8 cellular contexts compared by ENCODE assay signal in the genomic region with DNA sequence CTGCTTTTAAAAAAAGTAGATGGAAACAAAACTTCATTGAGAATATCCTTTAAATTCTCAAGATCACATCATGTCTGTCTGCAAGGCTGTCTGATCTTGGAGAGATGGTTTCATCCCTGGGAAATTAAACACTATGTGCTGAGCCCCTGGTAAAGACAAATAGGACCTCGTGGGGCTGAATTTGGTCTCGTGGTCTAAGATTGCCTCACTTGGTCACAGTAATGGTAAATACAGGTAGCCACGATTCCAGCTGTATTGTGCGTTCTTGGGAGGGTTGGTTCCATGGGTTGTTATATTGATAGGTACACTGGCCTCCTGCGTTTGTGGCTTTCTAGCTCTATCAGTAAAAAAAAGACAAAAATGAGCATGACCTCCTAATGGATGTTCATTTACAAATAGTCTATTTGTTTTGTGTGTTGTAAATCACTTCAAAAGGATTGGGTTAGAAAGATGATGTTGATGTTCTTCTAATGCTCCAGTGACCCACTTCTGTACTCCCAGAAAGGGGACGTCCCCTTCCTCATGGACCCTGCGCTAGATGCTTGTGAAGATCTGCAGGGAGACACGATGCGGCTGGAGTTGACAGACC. TPM values are rescaled to one million over a fixed set of nuclear protein-coding genes. Genes with fewer than 3 reads are reported as not detected.
DNase-seq lines count a peak whose midpoint lies in the region; ATAC-seq, FAIRE-seq and TF ChIP-seq lines count a peak whose summit lies in the region.

No MANE protein-coding gene starts in this region.

- TF ChIP-seq RAD21 in K562 (CRISPR knock-in tag; conservative IDR thresholded peaks at IDR 0.05 in 1 of 2, IDR thresholded peaks at IDR 0.05 in 1 of 2): no peak

- H3K9me3 ChIP-seq in A673 (ENCODE audit: low read depth, low read length, poor library complexity, severe bottlenecking): no peaks in the 10 kb centered on the region
- H3K9me3 ChIP-seq in K562 (replicated peaks; ENCODE audit: control insufficient read depth, insufficient read depth, low read depth, low read length): no peaks in the 10 kb centered on the region
- no peaks in the 10 kb centered on the region for H3K9me3 ChIP-seq in mucosa of rectum (ENCODE audit: control insufficient read depth in 2 of 2, low read length in 2 of 2)

- H3K79me2 ChIP-seq in K562 (ENCODE audit: control insufficient read depth, insufficient read depth, low read length): peaks cover 66% of the 10 kb centered on the region

- CTCF ChIA-PET in A673 (lab: Charles Lee): interaction anchor here (0.6 kb wide), 1 partner anchor 198 kb away, joined by 3 read pairs; no protein-coding TSS in a partner anchor
- CTCF ChIA-PET in K562 (lab: Yijun Ruan, JAX; ENCODE audit: low intra/inter-chr PET ratio): interaction anchor here (0.6 kb wide), 1 partner anchor 17 kb away, joined by 3 read pairs; no protein-coding TSS in a partner anchor

- WGBS in K562 (ENCODE audit: insufficient coverage, low coverage, missing lambda C conversion rate): 38% methylated on average over 9 of the region's 9 CpGs

- H3K4me3 ChIP-seq in A673 (ENCODE audit: low read depth, low read length, poor library complexity, severe bottlenecking): peak overlapping the region; percentile 59
- peak overlapping the region; percentile 59 for H3K4me3 ChIP-seq in HFF-Myc (replicated peaks; ENCODE audit: low read depth, low read length)
- H3K4me3 ChIP-seq in K562: peak overlapping the region; percentile 88
- peak overlapping the region; percentile 22 to 90 for H3K4me3 ChIP-seq in mucosa of rectum (ENCODE audit: low read length in 2 of 2)

- H3K9me1 ChIP-seq in K562 (ENCODE audit: control insufficient read depth, insufficient read depth, low read length): peaks cover 3% of the 10 kb centered on the region

- H3K4me2 ChIP-seq in K562 (ENCODE audit: insufficient read depth, low read length): peak overlapping the region; percentile 97

- H3K27ac ChIP-seq in A673 (ENCODE audit: low read depth, low read length, poor library complexity, severe bottlenecking) (peak overlapping the region; percentile 100), K562 (ENCODE audit: extremely low read depth, low read depth, low read length) (no peak overlapping the region), mucosa of rectum (ENCODE audit: low read depth in 2 of 2, low read length in 2 of 2) (peak overlapping the region; percentile 98)

- H3K27me3 ChIP-seq in A673 (replicated peaks; ENCODE audit: insufficient read depth, low read depth, low read length, poor library complexity) (no peaks in the 10 kb centered on the region), K562 (ENCODE audit: control insufficient read depth in 2 of 2, insufficient read depth in 2 of 2, low read length in 2 of 2) (peaks cover 0 to 5% of the 10 kb centered on the region in 2 experiments; a peak in 1 of 5 replicates), mucosa of rectum (ENCODE audit: control insufficient read depth in 2 of 2, insufficient read depth in 2 of 2, low read length in 2 of 2) (no peaks in the 10 kb centered on the region)

- H2AFZ ChIP-seq in K562 (ENCODE audit: low read depth, low read length): no peak overlapping the region

- ATAC-seq in K562 (no peak), HG03521 (IDR thresholded peaks at IDR 0.05; ENCODE audit: unreplicated experiment) (no peak)

- no TSS peak for BruUV-seq in A673 (replicated peaks; lab: Mats Ljungman, UMichigan)
- no TSS peak for BruUV-seq in K562 (replicated peaks; lab: Mats Ljungman, UMichigan)

- POLR2A ChIA-PET in A673 (lab: Charles Lee; ENCODE audit: low non-redundant PET) (no interaction called here), K562 (lab: Yijun Ruan, JAX) (interaction anchor here (0.8 to 5.2 kb wide), 7 partner anchors 9 to 828 kb away, joined by 3 to 50 read pairs (median 5); no protein-coding TSS in a partner anchor)

- DNase-seq in A673 (ENCODE audit: low spot score) (no peak), HFF-Myc (ENCODE audit: extremely low read depth, low read depth) (no peak), K562 (ENCODE audit: extremely low read depth in 1 of 4, low spot score in 3 of 4) (no peak), RPMI8226 (no peak), NCI-H774 (lab: John Stamatoyannopoulos, UW) (no peak)
- no peak for DNase-seq in stimulated activated naive CD4-positive, alpha-beta T cell (lab: John Stamatoyannopoulos, UW)

- in situ Hi-C loops in K562 (cut with MboI): no loop called here

- intact Hi-C loops in A673 (cut with micrococcal nuclease; ENCODE audit: unreplicated experiment): no loop called here
- intact Hi-C loops in K562 (cut with micrococcal nuclease): loop anchor here (10.0 kb wide), 1 partner anchor 400 kb away; the partner anchor contains the start of genes CEP89 and FAAP24

- peaks cover 61% of the 10 kb centered on the region for H4K20me1 ChIP-seq in K562 (replicated peaks; ENCODE audit: control insufficient read depth, insufficient read depth, low read length)

- TF ChIP-seq POLR2A in K562 (conservative IDR thresholded peaks at IDR 0.05): no peak

- peaks cover 20% of the 10 kb centered on the region for H3K4me1 ChIP-seq in A673 (ENCODE audit: insufficient read depth, low read length, poor library complexity, severe bottlenecking)
- H3K4me1 ChIP-seq in K562 (replicated peaks in 1 of 2; ENCODE audit: control insufficient read depth in 2 of 2, insufficient read depth in 2 of 2, low read length in 2 of 2): peaks cover 19 to 21% of the 10 kb centered on the region in 2 experiments; a peak in 4 of 5 replicates
- H3K4me1 ChIP-seq in mucosa of rectum (ENCODE audit: control insufficient read depth in 2 of 2, insufficient read depth in 2 of 2, low read length in 2 of 2): peaks cover 26 to 39% of the 10 kb centered on the region in 2 donors

- H3K36me3 ChIP-seq in A673 (ENCODE audit: insufficient read depth, low read length, poor library complexity, severe bottlenecking) (peaks cover 16% of the 10 kb centered on the region), K562 (ENCODE audit: control insufficient read depth, insufficient read depth, low read length) (peaks cover 19% of the 10 kb centered on the region; the same call in 2 of the 3 replicates), mucosa of rectum (ENCODE audit: control insufficient read depth in 2 of 2, insufficient read depth in 2 of 2, low read length in 2 of 2) (peaks cover 7 to 10% of the 10 kb centered on the region in 2 donors)

- no peak for TF ChIP-seq EP300 in K562 (IDR thresholded peaks at IDR 0.05; ENCODE audit: low read length)

- H3K9ac ChIP-seq in K562 (ENCODE audit: insufficient read depth in 1 of 2, low read depth in 2 of 2, low read length in 2 of 2): peak overlapping the region in 1 of 2 experiments; percentile 100; a peak in 2 of 4 replicates
- H3K9ac ChIP-seq in mucosa of rectum (ENCODE audit: low read depth in 1 of 2, low read length in 2 of 2): peak overlapping the region; percentile 74 to 93

- no peak for FAIRE-seq in K562 (lab: Jason Lieb, UNC)

- no peak for TF ChIP-seq CTCF in A673 (conservative IDR thresholded peaks at IDR 0.05; ENCODE audit: low read depth, low read length)
- no peak for TF ChIP-seq CTCF in HFF-Myc (IDR thresholded peaks at IDR 0.05; ENCODE audit: low read depth, low read length, missing control alignments)
- TF ChIP-seq CTCF in K562 (IDR thresholded peaks at IDR 0.05 in 2 of 3, conservative IDR thresholded peaks at IDR 0.05 in 1 of 3; ENCODE audit: insufficient read depth in 2 of 3, low read depth in 1 of 3, low read length in 3 of 3): no peak

TF ChIP-seq in K562, 482 proteins besides CTCF, POLR2A, EP300 and RAD21 (continues in another document):
- TF ChIP-seq, protein P1, sequence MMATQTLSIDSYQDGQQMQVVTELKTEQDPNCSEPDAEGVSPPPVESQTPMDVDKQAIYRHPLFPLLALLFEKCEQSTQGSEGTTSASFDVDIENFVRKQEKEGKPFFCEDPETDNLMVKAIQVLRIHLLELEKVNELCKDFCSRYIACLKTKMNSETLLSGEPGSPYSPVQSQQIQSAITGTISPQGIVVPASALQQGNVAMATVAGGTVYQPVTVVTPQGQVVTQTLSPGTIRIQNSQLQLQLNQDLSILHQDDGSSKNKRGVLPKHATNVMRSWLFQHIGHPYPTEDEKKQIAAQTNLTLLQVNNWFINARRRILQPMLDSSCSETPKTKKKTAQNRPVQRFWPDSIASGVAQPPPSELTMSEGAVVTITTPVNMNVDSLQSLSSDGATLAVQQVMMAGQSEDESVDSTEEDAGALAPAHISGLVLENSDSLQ (IDR thresholded peaks at IDR 0.05): no peak
- no peak for TF ChIP-seq COPS2 (conservative IDR thresholded peaks at IDR 0.05)
- no peak for TF ChIP-seq ZNF212 (CRISPR knock-in tag; IDR thresholded peaks at IDR 0.05)
- no peak for TF ChIP-seq ZNF232 (CRISPR knock-in tag; IDR thresholded peaks at IDR 0.05)

RNA-seq across cellular contexts. Expression of gene CEBPG, which starts 1.7 kb away (rescaled TPM):
- total RNA-seq in A673 (2021) (48.6 and 50.5 TPM in 2 replicates), K562 (2014; rRNA removed) (29.7 and 31.2 TPM in 2 replicates), K562 (2014; rRNA removed; fragmentation: Illumina TruSeq; extraction: Trizol) (34.9 and 42.3 TPM in 2 replicates), K562 (2015; rRNA removed; fragmentation: Illumina TruSeq; extraction: Trizol) (15.0 and 17.3 TPM in 2 replicates), K562 (2021) (29.7 and 34.6 TPM in 2 replicates)
- total RNA-seq in K562 (2011; cell fraction: chromatin; rRNA removed; ENCODE audit: low replicate concordance): 10.0 and 38.4 TPM in 2 replicates
- total RNA-seq in K562 (2011; cell fraction: nucleolus; rRNA removed): 8.7 and 12.4 TPM in 2 replicates
- 16.9 and 22.7 TPM in 2 replicates for total RNA-seq in K562 (2011; cell fraction: nucleoplasm; rRNA removed)
- polyA plus RNA-seq in K562 (2011; rRNA removed) (30.9 and 31.2 TPM in 2 replicates), K562 (2014; fragmentation: Illumina TruSeq; extraction: Trizol) (28.8 and 30.1 TPM in 2 replicates), K562 (2014; fragmentation: Nextera tagmentation; extraction: Ambion mirVana) (1 to 10 TPM; 9.5 to 9.8 TPM), K562 (2014; rRNA removed) (30.2 and 33.0 TPM in 2 replicates)
- 9.2 and 18.2 TPM in 2 replicates for polyA plus RNA-seq in K562 (2011; cell fraction: cytosol; rRNA removed)
- 11.6 and 23.1 TPM in 2 replicates for polyA plus RNA-seq in K562 (2011; cell fraction: nucleus; rRNA removed)
- 16.1 and 50.7 TPM in 2 replicates for polyA plus RNA-seq in K562 (2012)
- polyA minus RNA-seq in K562 (2011; rRNA and poly(A)+ RNA removed): 31.5 and 41.1 TPM in 2 replicates
- polyA minus RNA-seq in K562 (2011; cell fraction: cytosol; rRNA and poly(A)+ RNA removed): 10.6 and 12.5 TPM in 2 replicates
- 7.7 and 21.0 TPM in 2 replicates for polyA minus RNA-seq in K562 (2011; cell fraction: nucleus; rRNA and poly(A)+ RNA removed)
